ENCODE assay signal across 31 cellular contexts in genomic region chr6:136511397-136511796, GRCh38. TPM values are rescaled to one million over a fixed set of nuclear protein-coding genes. Genes with fewer than 3 reads are reported as not detected.
DNase-seq lines count a peak whose midpoint lies in the region; ATAC-seq, FAIRE-seq and TF ChIP-seq lines count a peak whose summit lies in the region.
"Had no signal": no experiment of that assay in that cellular context is flagged by ENCODE, and none has a peak within 500 bp of the region (broad histone marks: within the 10 kb centered on the region; RNA-seq: fewer than 3 reads in every experiment).

No MANE protein-coding gene starts in this region.

- peaks cover 33% of the 10 kb centered on the region for H3K4me1 Mint-ChIP-seq in endodermal cell
- no peaks in the 10 kb centered on the region for H3K4me1 Mint-ChIP-seq in endothelial cell (ENCODE audit: unreplicated experiment)

- H3K4me3 Mint-ChIP-seq in endodermal cell = no peak overlapping the region
- H3K4me3 Mint-ChIP-seq in endothelial cell (ENCODE audit: unreplicated experiment) = no peak overlapping the region
- H3K4me3 Mint-ChIP-seq: activated CD4-positive, alpha-beta memory T cell treated with anti-CD3 and anti-CD28 coated beads, Interleukin-2, amount 10 ng/mL, durations not matched to agents 7 days and 5 days; CD14-positive monocyte; HFFc6; nephron had no signal

- TF ChIP-seq CTCF in LNCaP clone FGC (IDR thresholded peaks at IDR 0.05; ENCODE audit: control insufficient read depth, extremely low read depth, insufficient read depth) (no peak), endodermal cell (conservative IDR thresholded peaks at IDR 0.05) (no peak), pancreas (IDR thresholded peaks at IDR 0.05) (no peak), endothelial cell (IDR thresholded peaks at IDR 0.05; ENCODE audit: unreplicated experiment) (no peak)

- H3K27me3 Mint-ChIP-seq in endodermal cell (ENCODE audit: insufficient read depth) = no peaks in the 10 kb centered on the region
- H3K27me3 Mint-ChIP-seq in endothelial cell (ENCODE audit: unreplicated experiment) = no peaks in the 10 kb centered on the region
- H3K27me3 Mint-ChIP-seq: activated CD4-positive, alpha-beta memory T cell treated with anti-CD3 and anti-CD28 coated beads, Interleukin-2, amount 10 ng/mL, durations not matched to agents 7 days and 5 days had no signal

- intact Hi-C loops in pancreas (cut with DNase I) = no loop called here

- peak overlapping the region; percentile 48 for H3K27ac Mint-ChIP-seq in endodermal cell
- no peak overlapping the region for H3K27ac Mint-ChIP-seq in endothelial cell (ENCODE audit: unreplicated experiment)
- H3K27ac Mint-ChIP-seq: activated CD4-positive, alpha-beta memory T cell treated with anti-CD3 and anti-CD28 coated beads, Interleukin-2, amount 10 ng/mL, durations not matched to agents 7 days and 5 days; CD14-positive monocyte; HFFc6; nephron had no signal

- H3K9ac ChIP-seq in endodermal cell (ENCODE audit: extremely low read depth, low read length, poor library complexity, severe bottlenecking) = no peak overlapping the region

- ATAC-seq in pancreas = peak in 3 of 4 donors; percentile 28 to 42 (median 28)
- ATAC-seq in HG03469 (IDR thresholded peaks at IDR 0.05; ENCODE audit: unreplicated experiment) = no peak
- ATAC-seq: Panc1 had no signal

- no peak for FAIRE-seq in pancreas (lab: Jason Lieb, UNC)
- FAIRE-seq: small intestine had no signal

- H3K4me3 ChIP-seq in LNCaP clone FGC (ENCODE audit: low read depth, low read length) (peak overlapping the region; percentile 9; the same call in 1 of the 2 replicates), endodermal cell (ENCODE audit: low read length) (no peak overlapping the region), pancreas (no peak overlapping the region)
- H3K4me3 ChIP-seq: esophagus squamous epithelium, heart right ventricle, lung, thoracic aorta, uterus had no signal

- H3K36me3 ChIP-seq in endodermal cell (ENCODE audit: control insufficient read depth, insufficient read depth, low read length) (no peaks in the 10 kb centered on the region), pancreas (no peaks in the 10 kb centered on the region)
- H3K36me3 ChIP-seq: esophagus squamous epithelium, heart right ventricle, thoracic aorta, uterus had no signal

- H3K4me1 ChIP-seq in endodermal cell (ENCODE audit: control insufficient read depth, insufficient read depth, low read length) (peaks cover 9% of the 10 kb centered on the region), pancreas (peaks cover 4 to 13% (median 10%) of the 10 kb centered on the region in 3 donors)
- H3K4me1 ChIP-seq: uterus had no signal

- no peaks in the 10 kb centered on the region for H3K27me3 ChIP-seq in endodermal cell (ENCODE audit: control insufficient read depth, insufficient read depth, low read length, poor library complexity, severe bottlenecking)
- H3K27me3 ChIP-seq in pancreas = no peaks in the 10 kb centered on the region
- H3K27me3 ChIP-seq: esophagus squamous epithelium, heart right ventricle, uterus had no signal

- H3K36me3 Mint-ChIP-seq in endodermal cell (ENCODE audit: low read depth) (peaks cover 37% of the 10 kb centered on the region), endothelial cell (ENCODE audit: low read depth, unreplicated experiment) (no peaks in the 10 kb centered on the region)
- H3K36me3 Mint-ChIP-seq: CD14-positive monocyte had no signal

- WGBS in endodermal cell (ENCODE audit: insufficient coverage in 1 of 2, insufficient read length in 1 of 2), 2 experiments = 86% methylated on average over 1 of the region's 1 CpG; no CpG with 5 or more reads in 1 of the 2 experiments
- WGBS in pancreas, 2 donors = 40 to 69% methylated on average over 1 of the region's 1 CpG

- H3K9me3 Mint-ChIP-seq in endodermal cell = no peaks in the 10 kb centered on the region
- no peaks in the 10 kb centered on the region for H3K9me3 Mint-ChIP-seq in endothelial cell (ENCODE audit: unreplicated experiment)
- H3K9me3 Mint-ChIP-seq: activated CD4-positive, alpha-beta memory T cell treated with anti-CD3 and anti-CD28 coated beads, Interleukin-2, amount 10 ng/mL, durations not matched to agents 7 days and 5 days; CD14-positive monocyte; HFFc6; nephron had no signal

- DNase-seq in NCI-H1417 (lab: John Stamatoyannopoulos, UW) (peak in 2 of 3 experiments; percentile 18 to 55), NCI-H1417 treated with DMSO at 0.1 percent for 48 hours (lab: John Stamatoyannopoulos, UW) (no peak), LNCaP clone FGC (ENCODE audit: low read depth) (peak; percentile 54), endodermal cell (no peak), pancreas (no peak), superior temporal gyrus (ENCODE audit: extremely low spot score) (no peak), endothelial cell (ENCODE audit: low spot score) (no peak)
- DNase-seq: 8988T; activated CD4-positive, alpha-beta memory T cell treated with anti-CD3 and anti-CD28 coated beads, Interleukin-2, amount 10 ng/mL, durations not matched to agents 7 days and 5 days; activated CD8-positive, alpha-beta memory T cell treated with anti-CD3 and anti-CD28 coated beads, Interleukin-2, amount 50 U/mL, for 4 hours; activated naive CD4-positive, alpha-beta T cell; Calu3; central memory CD4-positive, alpha-beta T cell; cortex of kidney; esophagus squamous epithelium; foreskin melanocyte; HFFc6; NCI-H1105; NCI-H2107; NCI-H446; retina; SHP77; uterus had no signal

- no peak overlapping the region for H3K27ac ChIP-seq in endodermal cell (ENCODE audit: low read depth, low read length)
- peak overlapping the region in 1 of 4 donors; percentile 41 for H3K27ac ChIP-seq in pancreas
- H3K27ac ChIP-seq: heart right ventricle, thoracic aorta, uterus had no signal

- no peaks in the 10 kb centered on the region for H3K9me3 ChIP-seq in endodermal cell (ENCODE audit: control insufficient read depth, low read length)
- H3K9me3 ChIP-seq in pancreas = no peaks in the 10 kb centered on the region
- H3K9me3 ChIP-seq: esophagus squamous epithelium, heart right ventricle, thoracic aorta, uterus had no signal

RNA-seq across cellular contexts. Expression of gene MAP7, which starts 38.8 kb away (rescaled TPM):
- total RNA-seq in endodermal cell = 10 to 100 TPM; 42.4 to 48.7 TPM
- polyA plus RNA-seq in endodermal cell (2013, experiment 1 of 2) = 8.0 TPM
- 6.7 TPM for polyA plus RNA-seq in endodermal cell (2013, experiment 2 of 2)
- 10 to 100 TPM; 23.7 to 37.9 (median 27.6) TPM for total RNA-seq in pancreas
- 10 to 100 TPM; 10.7 to 12.9 TPM for polyA plus RNA-seq in pancreas
- total RNA-seq in endothelial cell (ENCODE audit: unreplicated experiment) = 1.3 TPM

Comparison
In these comparisons a context has a peak if more than half of its experiments do, and no peak if none do; other contexts are left out.
1. DNase-seq: peak in NCI-H1417 (2 of 3) and LNCaP clone FGC (single experiment); none in NCI-H1417 treated with DMSO at 0.1 percent for 48 hours (single experiment), endodermal cell (single experiment), pancreas (0 of 6), superior temporal gyrus (single experiment) and endothelial cell (single experiment).
2. RNA of gene MAP7, which starts 38.8 kb away (total RNA-seq): 42.4 to 48.7 TPM in endodermal cell and 23.7 to 37.9 TPM in pancreas; 1.3 TPM in endothelial cell (single experiment); every median in the first group is over 10 times any median in the second.